10 cellular contexts compared by ENCODE assay signal in genomic region chr13:23432589-23432988, GRCh38. TPM values are rescaled to one million over a fixed set of nuclear protein-coding genes. Genes with fewer than 3 reads are reported as not detected.
DNase-seq lines count a peak whose midpoint lies in the region; ATAC-seq and TF ChIP-seq lines count a peak whose summit lies in the region.
"Had no signal": no experiment of that assay in that cellular context is flagged by ENCODE, and none has a peak within 500 bp of the region (broad histone marks: within the 10 kb centered on the region; RNA-seq: fewer than 3 reads in every experiment).

No MANE protein-coding gene starts in this region.

- H3K27me3 ChIP-seq in heart left ventricle: no peaks in the 10 kb centered on the region
- H3K27me3 ChIP-seq in tibial artery: no peaks in the 10 kb centered on the region

- H3K4me1 Mint-ChIP-seq in chondrocyte (ENCODE audit: low read depth) (peaks cover 47% of the 10 kb centered on the region), mesothelial cell of epicardium (peaks cover 17% of the 10 kb centered on the region)

- no peaks in the 10 kb centered on the region for H3K27me3 Mint-ChIP-seq in chondrocyte (ENCODE audit: low read depth)
- no peaks in the 10 kb centered on the region for H3K27me3 Mint-ChIP-seq in mesothelial cell of epicardium (ENCODE audit: low read depth)

- no peak for TF ChIP-seq POLR2A in heart left ventricle (IDR thresholded peaks at IDR 0.05)

- no peak for TF ChIP-seq CTCF in heart left ventricle (IDR thresholded peaks at IDR 0.05)
- no peak for TF ChIP-seq CTCF in chondrocyte (IDR thresholded peaks at IDR 0.05)
- no peak for TF ChIP-seq CTCF in mesothelial cell of epicardium (IDR thresholded peaks at IDR 0.05; ENCODE audit: unreplicated experiment)
- no peak for TF ChIP-seq CTCF in tibial artery (IDR thresholded peaks at IDR 0.05)

- H3K4me1 ChIP-seq in heart left ventricle: peaks cover 0 to 24% (median 10%) of the 10 kb centered on the region in 12 donors
- peaks cover 0 to 41% (median 15%) of the 10 kb centered on the region in 4 donors for H3K4me1 ChIP-seq in tibial artery

- intact Hi-C loops in heart left ventricle (cut with DNase I) (no loop called here), Right ventricle myocardium superior (cut with DNase I) (no loop called here), tibial artery (cut with DNase I; ENCODE audit: low total_unique reads) (loop anchor here (5.0 kb wide), 1 partner anchor 55 kb away; no protein-coding TSS in a partner anchor)

- H3K27ac Mint-ChIP-seq in chondrocyte (ENCODE audit: unreplicated experiment): peak overlapping the region; percentile 72
- H3K27ac Mint-ChIP-seq in mesothelial cell of epicardium: no peak overlapping the region
- H3K27ac Mint-ChIP-seq: activated CD4-positive, alpha-beta memory T cell treated with anti-CD3 and anti-CD28 coated beads for 36 hours; activated naive CD4-positive, alpha-beta T cell treated with anti-CD3 and anti-CD28 coated beads, Interleukin-2, amount 50 U/mL, for 24 hours had no signal

- H3K9me3 ChIP-seq in heart left ventricle (no peaks in the 10 kb centered on the region), tibial artery (no peaks in the 10 kb centered on the region)

- DNase-seq in heart left ventricle: no peak
- no peak for DNase-seq in Right ventricle myocardium superior
- DNase-seq in chondrocyte (ENCODE audit: low spot score): no peak
- no peak for DNase-seq in mesothelial cell of epicardium (ENCODE audit: low spot score in 2 of 2, unreplicated experiment in 2 of 2)
- DNase-seq in tibial artery: no peak
- no peak for DNase-seq in NCI-H1930 (lab: John Stamatoyannopoulos, UW)
- DNase-seq: activated CD4-positive, alpha-beta memory T cell treated with anti-CD3 and anti-CD28 coated beads for 36 hours had no signal

- H3K9me3 Mint-ChIP-seq in chondrocyte (ENCODE audit: low read depth): no peaks in the 10 kb centered on the region
- H3K9me3 Mint-ChIP-seq in mesothelial cell of epicardium: no peaks in the 10 kb centered on the region
- H3K9me3 Mint-ChIP-seq: activated CD4-positive, alpha-beta memory T cell treated with anti-CD3 and anti-CD28 coated beads for 36 hours; activated naive CD4-positive, alpha-beta T cell treated with anti-CD3 and anti-CD28 coated beads, Interleukin-2, amount 50 U/mL, for 24 hours had no signal

- H3K4me3 ChIP-seq in heart left ventricle (peak overlapping the region in 10 of 12 donors; percentile 43 to 73 (median 64)), tibial artery (peak overlapping the region; percentile 62 to 71)

- H3K4me3 Mint-ChIP-seq in chondrocyte (ENCODE audit: unreplicated experiment): peak overlapping the region; percentile 97
- peak overlapping the region; percentile 73 for H3K4me3 Mint-ChIP-seq in mesothelial cell of epicardium
- H3K4me3 Mint-ChIP-seq: activated CD4-positive, alpha-beta memory T cell treated with anti-CD3 and anti-CD28 coated beads for 36 hours; activated naive CD4-positive, alpha-beta T cell treated with anti-CD3 and anti-CD28 coated beads, Interleukin-2, amount 50 U/mL, for 24 hours had no signal

- H3K36me3 ChIP-seq in heart left ventricle (no peaks in the 10 kb centered on the region), tibial artery (no peaks in the 10 kb centered on the region)

- 52 to 61% (median 59%) methylated on average over 5 of the region's 5 CpGs for WGBS in heart left ventricle, 4 donors

- H3K36me3 Mint-ChIP-seq in chondrocyte (ENCODE audit: low read depth) (no peaks in the 10 kb centered on the region), mesothelial cell of epicardium (no peaks in the 10 kb centered on the region)
- H3K36me3 Mint-ChIP-seq: activated CD4-positive, alpha-beta memory T cell treated with anti-CD3 and anti-CD28 coated beads for 36 hours; activated naive CD4-positive, alpha-beta T cell treated with anti-CD3 and anti-CD28 coated beads, Interleukin-2, amount 50 U/mL, for 24 hours had no signal

- H3K27ac ChIP-seq in heart left ventricle: peak overlapping the region in 2 of 12 donors; percentile 4 to 73
- H3K27ac ChIP-seq in tibial artery: peak overlapping the region; percentile 82 to 88

- ATAC-seq in heart left ventricle (no peak), Right ventricle myocardium superior (ENCODE audit: poor library complexity) (no peak), GM21360 (IDR thresholded peaks at IDR 0.05; ENCODE audit: unreplicated experiment) (no peak), GM18870 (IDR thresholded peaks at IDR 0.05; ENCODE audit: unreplicated experiment) (no peak)

RNA-seq across cellular contexts. Expression of gene SACS, which starts 0.9 kb away (rescaled TPM):
- 10 to 100 TPM in 8 of 9 donors, 1 to 10 TPM in 1; 8.8 to 29.3 (median 25.6) TPM for total RNA-seq in heart left ventricle
- polyA plus RNA-seq in heart left ventricle: 10 to 100 TPM in 1 of 2 donors, 1 to 10 TPM in 1; 2.8 to 12.9 TPM
- total RNA-seq in Right ventricle myocardium superior: 6.8 TPM
- 67.7 to 87.9 TPM (median 85.8 TPM) in 3 replicates for total RNA-seq in chondrocyte
- 18.7 to 19.2 TPM (median 19.2 TPM) in 3 replicates for total RNA-seq in mesothelial cell of epicardium
